In genomic region chr12:6872073-6873048, GRCh38 we compare ENCODE assay signal across 8 cellular contexts. TPM values are rescaled to one million over a fixed set of nuclear protein-coding genes. Genes with fewer than 3 reads are reported as not detected.
DNase-seq lines count a peak whose midpoint lies in the region; ATAC-seq and TF ChIP-seq lines count a peak whose summit lies in the region.

No MANE protein-coding gene starts in this region.

- H3K27ac ChIP-seq in SK-N-SH (ENCODE audit: low read depth in 2 of 2, low read length in 1 of 2) (peak overlapping the region; percentile 69 to 84), cardiac muscle cell (peak overlapping the region; percentile 69), parathyroid adenoma (peak overlapping the region; percentile 79), tibial nerve (peak overlapping the region; percentile 69 to 93 (median 91))

- H3K4me3 ChIP-seq in SK-N-SH (ENCODE audit: low read depth in 2 of 2, low read length in 1 of 2): peak overlapping the region; percentile 64 to 91
- H3K4me3 ChIP-seq in cardiac muscle cell: peak overlapping the region; percentile 57
- H3K4me3 ChIP-seq in parathyroid adenoma (ENCODE audit: low read depth, low read length): peak overlapping the region; percentile 84
- H3K4me3 ChIP-seq in tibial nerve: peak overlapping the region; percentile 65 to 94 (median 82)

- H3K4me1 ChIP-seq in SK-N-SH (ENCODE audit: control insufficient read depth in 1 of 2, insufficient read depth in 2 of 2, low read depth in 1 of 2, low read length in 1 of 2) (peaks cover 30 to 39% of the 10 kb centered on the region in 2 experiments), cardiac muscle cell (ENCODE audit: low read depth) (peaks cover 12% of the 10 kb centered on the region), parathyroid adenoma (peaks cover 24% of the 10 kb centered on the region), tibial nerve (peaks cover 0 to 56% (median 32%) of the 10 kb centered on the region in 4 donors)

- H3K9me3 Mint-ChIP-seq in activated naive CD8-positive, alpha-beta T cell treated with anti-CD3 and anti-CD28 coated beads for 36 hours: no peaks in the 10 kb centered on the region

- peaks cover 44% of the 10 kb centered on the region for H4K20me1 ChIP-seq in SK-N-SH (ENCODE audit: insufficient read depth)

- DNase-seq in AG08395 (ENCODE audit: low spot score) (peak; percentile 84), KG1 (lab: John Stamatoyannopoulos, UW) (peak; percentile 49), SK-N-SH (peak; percentile 91), cardiac muscle cell (ENCODE audit: low read depth in 1 of 2, low spot score in 1 of 2) (peak; percentile 79 to 91), tibial nerve (ENCODE audit: low spot score in 2 of 2) (peak; percentile 76 to 84)
- DNase-seq in activated naive CD8-positive, alpha-beta T cell treated with anti-CD3 and anti-CD28 coated beads for 36 hours: peak; percentile 89

- TF ChIP-seq EP300 in SK-N-SH (IDR thresholded peaks at IDR 0.05; ENCODE audit: borderline replicate concordance in 1 of 2, low read depth in 1 of 2, low read length in 1 of 2) (no peak), tibial nerve (IDR thresholded peaks at IDR 0.05) (peak in 1 of 2 donors; percentile 44)

- POLR2A ChIA-PET in SK-N-SH (lab: Yijun Ruan, JAX): interaction anchor here (0.6 to 4.0 kb wide), 23 partner anchors 9 to 268 kb away, joined by 3 to 45 read pairs (median 4); partner anchors contain the start of genes C12orf57, CDCA3, COPS7A and ENO2

- H3K27ac Mint-ChIP-seq in activated naive CD8-positive, alpha-beta T cell treated with anti-CD3 and anti-CD28 coated beads for 36 hours: peak overlapping the region; percentile 95

- WGBS in SK-N-SH (ENCODE audit: low lambda C conversion rate): 15% methylated on average over 18 of the region's 40 CpGs
- 1 to 4% methylated on average over 15 to 34 of the region's 40 CpGs for WGBS in tibial nerve, 2 donors

- H3K36me3 ChIP-seq in SK-N-SH (replicated peaks in 1 of 2; ENCODE audit: control insufficient read depth in 1 of 2, insufficient read depth in 2 of 2, low read length in 1 of 2): peaks cover 20 to 26% of the 10 kb centered on the region in 2 experiments
- peaks cover 19% of the 10 kb centered on the region for H3K36me3 ChIP-seq in cardiac muscle cell
- no peaks in the 10 kb centered on the region for H3K36me3 ChIP-seq in parathyroid adenoma (ENCODE audit: control insufficient read depth, insufficient read depth, low read length)
- peaks cover 0 to 20% (median 0%) of the 10 kb centered on the region in 3 donors for H3K36me3 ChIP-seq in tibial nerve

- peak; percentile 31 for ATAC-seq in GM18868 (IDR thresholded peaks at IDR 0.05; ENCODE audit: unreplicated experiment)

- H3K4me2 ChIP-seq in SK-N-SH: peak overlapping the region; percentile 100
- H3K4me2 ChIP-seq in parathyroid adenoma (ENCODE audit: low read length): peak overlapping the region; percentile 100

- H3K27me3 Mint-ChIP-seq in activated naive CD8-positive, alpha-beta T cell treated with anti-CD3 and anti-CD28 coated beads for 36 hours: no peaks in the 10 kb centered on the region

- H3K9ac ChIP-seq in SK-N-SH (peak overlapping the region; percentile 89), parathyroid adenoma (peak overlapping the region; percentile 81)

- peak overlapping the region; percentile 90 for H3K4me3 Mint-ChIP-seq in activated naive CD8-positive, alpha-beta T cell treated with anti-CD3 and anti-CD28 coated beads for 36 hours

- H3K9me3 ChIP-seq in SK-N-SH (no peaks in the 10 kb centered on the region), cardiac muscle cell (ENCODE audit: low read depth) (no peaks in the 10 kb centered on the region), parathyroid adenoma (ENCODE audit: control insufficient read depth, low read length) (no peaks in the 10 kb centered on the region), tibial nerve (no peaks in the 10 kb centered on the region)

- TF ChIP-seq POLR2A in tibial nerve (IDR thresholded peaks at IDR 0.05): no peak

- H3K4me1 Mint-ChIP-seq in activated naive CD8-positive, alpha-beta T cell treated with anti-CD3 and anti-CD28 coated beads for 36 hours: peaks cover 48% of the 10 kb centered on the region

- CTCF ChIA-PET in SK-N-SH (lab: Yijun Ruan, JAX): interaction anchor here (0.7 to 10.9 kb wide), 47 partner anchors 9 to 356 kb away, joined by 3 to 164 read pairs (median 6); partner anchors contain the start of genes CDCA3, COPS7A, ENO2 and GNB3

- H3K27me3 ChIP-seq in SK-N-SH (ENCODE audit: insufficient read depth) (no peaks in the 10 kb centered on the region), cardiac muscle cell (no peaks in the 10 kb centered on the region), parathyroid adenoma (ENCODE audit: control insufficient read depth, insufficient read depth, low read length) (no peaks in the 10 kb centered on the region), tibial nerve (no peaks in the 10 kb centered on the region)

- TF ChIP-seq RAD21 in SK-N-SH (IDR thresholded peaks at IDR 0.05; ENCODE audit: low read length): peak; percentile 46

- H3K79me2 ChIP-seq in SK-N-SH (ENCODE audit: insufficient read depth) (peaks cover 73% of the 10 kb centered on the region), parathyroid adenoma (no peaks in the 10 kb centered on the region)

- no peaks in the 10 kb centered on the region for H3K9me2 ChIP-seq in SK-N-SH

- H3F3A ChIP-seq in SK-N-SH (replicated peaks; ENCODE audit: insufficient read depth): peaks cover 38% of the 10 kb centered on the region

- no peak overlapping the region for H2AFZ ChIP-seq in SK-N-SH (ENCODE audit: low read depth)
- H2AFZ ChIP-seq in parathyroid adenoma: peak overlapping the region; percentile 86

- TF ChIP-seq CTCF in SK-N-SH (IDR thresholded peaks at IDR 0.05): peak; percentile 88
- peak; percentile 98 for TF ChIP-seq CTCF in cardiac muscle cell (IDR thresholded peaks at IDR 0.05; ENCODE audit: low read depth, low read length)
- TF ChIP-seq CTCF in parathyroid adenoma (IDR thresholded peaks at IDR 0.05): peak; percentile 97
- TF ChIP-seq CTCF in tibial nerve (IDR thresholded peaks at IDR 0.05): peak; percentile 92 to 97 (median 94)

- peaks cover 63% of the 10 kb centered on the region for H3K36me3 Mint-ChIP-seq in activated naive CD8-positive, alpha-beta T cell treated with anti-CD3 and anti-CD28 coated beads for 36 hours

TF ChIP-seq in SK-N-SH, 30 proteins besides CTCF, POLR2A, EP300 and RAD21 (continues in another document):
- no peak for TF ChIP-seq FOXJ3 (CRISPR knock-in tag; IDR thresholded peaks at IDR 0.05)
- TF ChIP-seq MAX (IDR thresholded peaks at IDR 0.05; ENCODE audit: low read depth): peak; percentile 63; the same call in 1 of the 2 replicates
- TF ChIP-seq SMC3 (IDR thresholded peaks at IDR 0.05; ENCODE audit: low read depth, low read length): peak; percentile 28; the same call in 1 of the 2 replicates
- TF ChIP-seq USF1 (IDR thresholded peaks at IDR 0.05; ENCODE audit: borderline replicate concordance, low read depth): 0 out of 2 replicates have a peak, but pooled peaks have one; percentile 11
- TF ChIP-seq MXI1 (IDR thresholded peaks at IDR 0.05; ENCODE audit: low read depth, low read length): peak; percentile 93

RNA-seq across cellular contexts. Expression of gene SPSB2, which starts 0.7 kb away (rescaled TPM):
- polyA plus RNA-seq in SK-N-SH (2012; rRNA removed) (16.9 and 19.6 TPM in 2 replicates), cardiac muscle cell (13.5 and 15.6 TPM in 2 replicates)
- 9.4 and 14.5 TPM in 2 replicates for polyA plus RNA-seq in SK-N-SH (2012; cell fraction: cytosol; rRNA removed)
- polyA plus RNA-seq in SK-N-SH (2012; cell fraction: nucleus; rRNA removed): 19.3 and 25.6 TPM in 2 replicates
- total RNA-seq in activated naive CD8-positive, alpha-beta T cell treated with anti-CD3 and anti-CD28 coated beads for 36 hours: 1 to 10 TPM; 2.7 to 3.0 TPM
- total RNA-seq in cardiac muscle cell (11.6 and 12.3 TPM in 2 replicates), tibial nerve (10 to 100 TPM in 3 of 4 donors, 1 to 10 TPM in 1; 9.4 to 12.7 (median 11.8) TPM)

RNA-seq across cellular contexts. Expression of gene TPI1, which starts 5.0 kb away (rescaled TPM):
- polyA plus RNA-seq in SK-N-SH (2012; rRNA removed): 1,175 and 1,316 TPM in 2 replicates
- polyA plus RNA-seq in SK-N-SH (2012; cell fraction: cytosol; rRNA removed): 1,053 and 1,239 TPM in 2 replicates
- polyA plus RNA-seq in SK-N-SH (2012; cell fraction: nucleus; rRNA removed): 674 and 733 TPM in 2 replicates
- total RNA-seq in activated naive CD8-positive, alpha-beta T cell treated with anti-CD3 and anti-CD28 coated beads for 36 hours: 1,000 to 10,000 TPM; 1,593 to 1,653 TPM
- 1,963 and 2,650 TPM in 2 replicates for total RNA-seq in cardiac muscle cell
- polyA plus RNA-seq in cardiac muscle cell: 3,554 and 4,448 TPM in 2 replicates
- 100 to 1,000 TPM; 189 to 346 (median 282) TPM for total RNA-seq in tibial nerve

RNA-seq across cellular contexts. Expression of gene USP5, which starts 20.4 kb away (rescaled TPM):
- polyA plus RNA-seq in SK-N-SH (2012; rRNA removed) (97.2 and 100 TPM in 2 replicates), cardiac muscle cell (156 TPM in 2 replicates)
- polyA plus RNA-seq in SK-N-SH (2012; cell fraction: cytosol; rRNA removed): 46.4 and 64.2 TPM in 2 replicates
- 203 and 208 TPM in 2 replicates for polyA plus RNA-seq in SK-N-SH (2012; cell fraction: nucleus; rRNA removed)
- total RNA-seq in activated naive CD8-positive, alpha-beta T cell treated with anti-CD3 and anti-CD28 coated beads for 36 hours: 100 to 1,000 TPM; 125 to 127 TPM
- total RNA-seq in cardiac muscle cell (145 and 150 TPM in 2 replicates), tibial nerve (10 to 100 TPM; 47.6 to 63.9 (median 56.8) TPM)

RNA-seq across cellular contexts. Expression of gene CDCA3, which starts 21.3 kb away (rescaled TPM):
- 33.0 and 34.0 TPM in 2 replicates for polyA plus RNA-seq in SK-N-SH (2012; rRNA removed)
- 18.8 and 25.0 TPM in 2 replicates for polyA plus RNA-seq in SK-N-SH (2012; cell fraction: cytosol; rRNA removed)
- polyA plus RNA-seq in SK-N-SH (2012; cell fraction: nucleus; rRNA removed): 49.3 and 55.0 TPM in 2 replicates
- total RNA-seq in activated naive CD8-positive, alpha-beta T cell treated with anti-CD3 and anti-CD28 coated beads for 36 hours: 10 to 100 TPM; 62.5 to 64.0 TPM
- 11.5 and 42.8 TPM in 2 replicates for total RNA-seq in cardiac muscle cell
- polyA plus RNA-seq in cardiac muscle cell: 10.4 and 84.9 TPM in 2 replicates
- total RNA-seq in tibial nerve: 10 to 100 TPM in 1 of 4 donors, 1 to 10 TPM in 1, under 1 TPM in 2; 0.21 to 19.4 (median 3.6) TPM

RNA-seq across cellular contexts. Expression of gene GNB3, which starts 31.6 kb away (rescaled TPM):
- polyA plus RNA-seq in SK-N-SH (2012; rRNA removed) (12.9 and 13.8 TPM in 2 replicates), cardiac muscle cell (1.7 and 2.1 TPM in 2 replicates)
- polyA plus RNA-seq in SK-N-SH (2012; cell fraction: cytosol; rRNA removed): 1.6 and 3.0 TPM in 2 replicates
- polyA plus RNA-seq in SK-N-SH (2012; cell fraction: nucleus; rRNA removed): 93.1 and 96.5 TPM in 2 replicates
- total RNA-seq in activated naive CD8-positive, alpha-beta T cell treated with anti-CD3 and anti-CD28 coated beads for 36 hours: under 1 TPM in 1 of 2 experiments, not detected in 1; 0.10 TPM
- total RNA-seq in cardiac muscle cell (3.0 and 5.2 TPM in 2 replicates), tibial nerve (1 to 10 TPM in 3 of 4 donors, under 1 TPM in 1; 0.84 to 9.9 (median 5.6) TPM)

Comparison
In these comparisons a context has a peak if more than half of its experiments do, and no peak if none do; other contexts are left out.
1. Peak in every context shown above with its lines: DNase-seq, ATAC-seq, H3K4me3 ChIP-seq and H3K27ac ChIP-seq.